1 cellular context compared by ENCODE assay signal in the genomic region with DNA sequence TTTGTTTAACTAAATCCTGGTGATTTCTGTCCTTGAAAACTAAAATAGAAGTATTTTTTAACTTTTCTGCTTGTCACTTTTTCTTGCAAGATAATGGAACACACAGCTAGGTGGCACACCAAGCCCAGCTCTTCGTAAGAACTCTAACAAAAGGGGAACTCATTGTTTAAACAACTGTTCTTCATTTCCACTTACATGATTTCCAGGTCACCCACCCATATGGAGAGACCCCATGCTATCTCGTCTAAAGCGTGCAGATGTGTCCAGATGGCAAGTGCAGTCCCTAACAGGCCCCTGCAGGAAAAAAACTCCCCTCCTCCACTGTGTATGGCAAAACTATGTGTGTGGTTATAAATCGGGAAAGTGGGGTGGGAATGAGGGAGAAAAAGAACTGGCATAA.
TF ChIP-seq lines count a peak whose summit lies in the region.

No MANE protein-coding gene starts in this region.

TF ChIP-seq in H1, 55 proteins besides CTCF, POLR2A, EP300 and RAD21 (continued from another document):
- TF ChIP-seq JUN (IDR thresholded peaks at IDR 0.05; ENCODE audit: low read depth, low read length) (no peak), CHD2 (IDR thresholded peaks at IDR 0.05; ENCODE audit: low read length) (no peak), SP1 (IDR thresholded peaks at IDR 0.05; ENCODE audit: low read depth, low read length) (no peak), NRF1 (IDR thresholded peaks at IDR 0.05; ENCODE audit: low read depth, low read length) (no peak), KDM1A (IDR thresholded peaks at IDR 0.05; ENCODE audit: borderline replicate concordance, low read length) (no peak), EZH2 (IDR thresholded peaks at IDR 0.05; ENCODE audit: low read depth, low read length, severe bottlenecking) (no peak), CTBP2 (IDR thresholded peaks at IDR 0.05; ENCODE audit: borderline replicate concordance, insufficient read depth, insufficient read length, low read length) (no peak), BCL11A (IDR thresholded peaks at IDR 0.05; ENCODE audit: low read depth in 2 of 2, low read length in 2 of 2) (no peak), JUND (IDR thresholded peaks at IDR 0.05; ENCODE audit: low read length) (no peak)
- TF ChIP-seq, protein P1, sequence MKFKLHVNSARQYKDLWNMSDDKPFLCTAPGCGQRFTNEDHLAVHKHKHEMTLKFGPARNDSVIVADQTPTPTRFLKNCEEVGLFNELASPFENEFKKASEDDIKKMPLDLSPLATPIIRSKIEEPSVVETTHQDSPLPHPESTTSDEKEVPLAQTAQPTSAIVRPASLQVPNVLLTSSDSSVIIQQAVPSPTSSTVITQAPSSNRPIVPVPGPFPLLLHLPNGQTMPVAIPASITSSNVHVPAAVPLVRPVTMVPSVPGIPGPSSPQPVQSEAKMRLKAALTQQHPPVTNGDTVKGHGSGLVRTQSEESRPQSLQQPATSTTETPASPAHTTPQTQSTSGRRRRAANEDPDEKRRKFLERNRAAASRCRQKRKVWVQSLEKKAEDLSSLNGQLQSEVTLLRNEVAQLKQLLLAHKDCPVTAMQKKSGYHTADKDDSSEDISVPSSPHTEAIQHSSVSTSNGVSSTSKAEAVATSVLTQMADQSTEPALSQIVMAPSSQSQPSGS (IDR thresholded peaks at IDR 0.05; ENCODE audit: low read length): no peak
TF ChIP-seq in H1: peak in this region for 0.
